Comparison of ENCODE assay signal across 9 cellular contexts in the genomic region with DNA sequence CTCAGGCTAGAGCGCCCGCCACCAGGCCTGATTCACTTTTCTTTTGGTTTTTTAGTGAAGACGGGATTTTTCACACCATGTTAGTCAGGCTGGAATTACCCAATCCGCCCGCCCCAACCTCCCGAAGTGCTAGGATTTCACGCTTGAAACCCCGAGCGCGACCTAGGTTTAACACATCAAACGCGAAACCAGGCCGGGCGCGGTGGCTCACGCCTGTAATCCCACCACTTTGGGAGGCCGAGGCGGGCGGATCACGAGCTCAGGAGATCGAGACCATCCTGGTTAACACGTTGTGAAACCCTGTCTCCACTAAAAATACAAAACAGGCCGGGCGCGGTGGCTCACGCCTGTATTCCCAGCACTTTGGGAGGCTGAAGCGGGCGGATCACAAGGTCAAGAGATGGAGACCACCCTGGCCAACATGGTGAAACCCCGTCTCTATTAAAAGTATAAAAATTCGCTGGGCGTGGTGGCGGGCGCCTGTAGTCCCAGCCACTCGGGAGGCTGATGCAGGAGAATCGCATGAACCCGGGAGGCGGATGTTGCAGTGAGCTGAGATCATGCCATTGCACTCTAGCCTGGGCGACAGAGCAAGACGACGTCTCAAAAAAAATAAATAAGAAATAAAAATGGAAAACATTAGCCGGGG. TPM values are rescaled to one million over a fixed set of nuclear protein-coding genes. Genes with fewer than 3 reads are reported as not detected.
DNase-seq lines count a peak whose midpoint lies in the region; ATAC-seq, FAIRE-seq and TF ChIP-seq lines count a peak whose summit lies in the region.
"Not testable (repeated sequence)": the region's sequence is repeated elsewhere in the genome, so short reads cannot be mapped to it uniquely, and the experiment has no call there.
"Had no signal": no experiment of that assay in that cellular context is flagged by ENCODE, and none has a peak within 500 bp of the region (broad histone marks: within the 10 kb centered on the region; RNA-seq: fewer than 3 reads in every experiment).

No MANE protein-coding gene starts in this region.

- not testable (repeated sequence) for FAIRE-seq in small intestine (lab: Jason Lieb, UNC); urothelium cell line (lab: Jason Lieb, UNC)

- WGBS in small intestine, 3 donors: 1% methylated on average over 41 of the region's 41 CpGs

- H3K27ac ChIP-seq in small intestine (ENCODE audit: low read depth in 1 of 2, low read length in 1 of 2): peak overlapping the region; percentile 96 to 99

- not testable (repeated sequence) for TF ChIP-seq CTCF in GM12875 (IDR thresholded peaks at IDR 0.05; ENCODE audit: borderline replicate concordance, insufficient read depth, low read depth, low read length)

- H3K36me3 ChIP-seq in small intestine (ENCODE audit: control insufficient read depth in 2 of 2, insufficient read depth in 2 of 2, low read length in 2 of 2): not testable (repeated sequence)

- not testable (repeated sequence) for H3K27me3 ChIP-seq in small intestine (ENCODE audit: control insufficient read depth in 2 of 2, insufficient read depth in 2 of 2, low read length in 2 of 2)

- DNase-seq in LoVo (ENCODE audit: low spot score) (peak; percentile 56), RKO (ENCODE audit: low spot score) (peak; percentile 84), activated T-cell treated with anti-CD3 and anti-CD28 coated beads for 1 hour (ENCODE audit: low read depth) (peak; percentile 56), left lobe of liver (ENCODE audit: low spot score) (peak; percentile 69), small intestine (peak; percentile 44), urothelium cell line (ENCODE audit: low spot score) (peak; percentile 21)
- DNase-seq in effector CD4-positive, alpha-beta T cell: peak; percentile 74

- not testable (repeated sequence) for H3K9me3 ChIP-seq in small intestine (ENCODE audit: control insufficient read depth, low read depth)

- peak overlapping the region; percentile 77 for H3K4me3 ChIP-seq in GM12875 (ENCODE audit: low read depth, low read length)
- H3K4me3 ChIP-seq in small intestine (ENCODE audit: low read depth in 1 of 2, low read length in 2 of 2): peak overlapping the region; percentile 11 to 91

- ATAC-seq in left lobe of liver: peak; percentile 9

- not testable (repeated sequence) for H3K4me1 ChIP-seq in small intestine (ENCODE audit: control insufficient read depth in 2 of 2, insufficient read depth in 1 of 2, low read depth in 1 of 2, low read length in 1 of 2)

RNA-seq across cellular contexts. Expression of a gene that starts 1.4 kb away (rescaled TPM):
- 20.5 TPM for total RNA-seq in left lobe of liver
- polyA plus RNA-seq in small intestine: 10 to 100 TPM; 30.3 to 47.5 (median 34.0) TPM

RNA-seq across cellular contexts. Expression of a gene that starts 8.2 kb away (rescaled TPM):
- not detected for total RNA-seq in left lobe of liver
- polyA plus RNA-seq in small intestine: not detected
- total RNA-seq: subcutaneous adipose tissue had no signal

RNA-seq across cellular contexts. Expression of a gene that starts 9.0 kb away (rescaled TPM):
- 23.8 TPM for total RNA-seq in left lobe of liver
- polyA plus RNA-seq in small intestine: 10 to 100 TPM; 22.6 to 38.6 (median 24.8) TPM

RNA-seq across cellular contexts. Expression of a gene that starts 35.6 kb away (rescaled TPM):
- total RNA-seq in left lobe of liver: 42.8 TPM
- polyA plus RNA-seq in small intestine: 100 to 1,000 TPM in 2 of 3 donors, 10 to 100 TPM in 1; 48.2 to 188 (median 131) TPM

RNA-seq across cellular contexts. Expression of a gene that starts 39.9 kb away (rescaled TPM):
- total RNA-seq in left lobe of liver: 64.8 TPM
- 100 to 1,000 TPM; 124 to 200 (median 176) TPM for polyA plus RNA-seq in small intestine

Comparison
In these comparisons a context has a peak if more than half of its experiments do, and no peak if none do; other contexts are left out.
1. Peak in every context shown above with its lines: DNase-seq, ATAC-seq, H3K4me3 ChIP-seq and H3K27ac ChIP-seq.
2. DNase-seq: peak in every context shown above with its lines; median percentile 84 in RKO; 74 in effector CD4-positive, alpha-beta T cell; 69 in left lobe of liver; 56 in LoVo; 56 in activated T-cell treated with anti-CD3 and anti-CD28 coated beads for 1 hour; 44 in small intestine; 21 in urothelium cell line.